Comparison of ENCODE assay signal across 29 cellular contexts in genomic region chr10:49768731-49769130, GRCh38. TPM values are rescaled to one million over a fixed set of nuclear protein-coding genes. Genes with fewer than 3 reads are reported as not detected.
"Had no signal": no experiment of that assay in that cellular context is flagged by ENCODE, and none has a peak within 500 bp of the region (broad histone marks: within the 10 kb centered on the region; RNA-seq: fewer than 3 reads in every experiment).

No MANE protein-coding gene starts in this region.

- H3K4me1 Mint-ChIP-seq: activated CD4-positive, alpha-beta T cell treated with anti-CD3 and anti-CD28 coated beads, Interleukin-2, amount 10 ng/mL, durations not matched to agents 7 days and 5 days; activated CD8-positive, alpha-beta memory T cell treated with anti-CD3 and anti-CD28 coated beads, Interleukin-2, amount 10 ng/mL, durations not matched to agents 7 days and 5 days; memory B cell; nephron; stimulated activated effector memory CD8-positive, alpha-beta T cell treated with anti-CD3 and anti-CD28 coated beads, Interleukin-12 subunit alpha, Interleukin-12 subunit beta, amount 100 ng/mL, for 72 hours; stimulated activated naive CD8-positive, alpha-beta T cell treated with anti-CD3 and anti-CD28 coated beads, Interleukin-15, amount 100 ng/mL, for 72 hours had no signal

- H3K4me2 ChIP-seq: hepatocyte had no signal

- H2AFZ ChIP-seq: hepatocyte had no signal

- H3K27ac Mint-ChIP-seq: activated CD4-positive, alpha-beta T cell treated with anti-CD3 and anti-CD28 coated beads, Interleukin-2, amount 10 ng/mL, durations not matched to agents 7 days and 5 days; activated CD8-positive, alpha-beta memory T cell treated with anti-CD3 and anti-CD28 coated beads, Interleukin-2, amount 10 ng/mL, durations not matched to agents 7 days and 5 days; activated CD8-positive, alpha-beta T cell treated with anti-CD3 and anti-CD28 coated beads for 36 hours; activated naive CD8-positive, alpha-beta T cell treated with anti-CD3 and anti-CD28 coated beads, Interleukin-2, amount 50 U/mL, for 24 hours; memory B cell; nephron; stimulated activated effector memory CD8-positive, alpha-beta T cell treated with anti-CD3 and anti-CD28 coated beads, Interleukin-12 subunit alpha, Interleukin-12 subunit beta, amount 100 ng/mL, for 72 hours; stimulated activated naive CD8-positive, alpha-beta T cell treated with anti-CD3 and anti-CD28 coated beads, Interleukin-15, amount 100 ng/mL, for 72 hours; T-helper 2 cell treated with Interferon-gamma antibody and Interleukin-4, amounts not matched to agents 5 μg/mL and 100 μg/mL, for 36 hours had no signal

- ATAC-seq: activated CD8-positive, alpha-beta memory T cell treated with anti-CD3 and anti-CD28 coated beads, Interleukin-2, amount 10 ng/mL, durations not matched to agents 7 days and 5 days; activated CD8-positive, alpha-beta T cell treated with anti-CD3 and anti-CD28 coated beads for 36 hours; activated naive CD8-positive, alpha-beta T cell treated with anti-CD3 and anti-CD28 coated beads, Interleukin-2, amount 50 U/mL, for 24 hours; body of pancreas; sciatic nerve; stimulated activated effector memory CD8-positive, alpha-beta T cell treated with anti-CD3 and anti-CD28 coated beads, Interleukin-12 subunit alpha, Interleukin-12 subunit beta, amount 100 ng/mL, for 72 hours; stimulated activated naive CD8-positive, alpha-beta T cell treated with anti-CD3 and anti-CD28 coated beads, Interleukin-15, amount 100 ng/mL, for 72 hours had no signal

- H3K4me1 ChIP-seq: body of pancreas, transverse colon had no signal

- H3K36me3 Mint-ChIP-seq: activated CD8-positive, alpha-beta memory T cell treated with anti-CD3 and anti-CD28 coated beads, Interleukin-2, amount 10 ng/mL, durations not matched to agents 7 days and 5 days; memory B cell; stimulated activated effector memory CD8-positive, alpha-beta T cell treated with anti-CD3 and anti-CD28 coated beads, Interleukin-12 subunit alpha, Interleukin-12 subunit beta, amount 100 ng/mL, for 72 hours had no signal

- H3K9me3 Mint-ChIP-seq: activated naive CD8-positive, alpha-beta T cell treated with anti-CD3 and anti-CD28 coated beads, Interleukin-2, amount 50 U/mL, for 24 hours; T-helper 2 cell treated with Interferon-gamma antibody and Interleukin-4, amounts not matched to agents 5 μg/mL and 100 μg/mL, for 36 hours had no signal

- DNase-seq: activated CD4-positive, alpha-beta T cell treated with anti-CD3 and anti-CD28 coated beads, Interleukin-2, amount 10 ng/mL, durations not matched to agents 7 days and 5 days; activated CD4-positive, CD25-positive, alpha-beta regulatory T cell treated with anti-CD3 and anti-CD28 coated beads, Interleukin-2, amount 50 U/mL, for 72 hours; activated CD8-positive, alpha-beta memory T cell treated with anti-CD3 and anti-CD28 coated beads, Interleukin-2, amount 10 ng/mL, durations not matched to agents 7 days and 5 days; activated CD8-positive, alpha-beta T cell treated with anti-CD3 and anti-CD28 coated beads for 36 hours; activated effector memory CD4-positive, alpha-beta T cell treated with anti-CD3 and anti-CD28 coated beads, Interleukin-2, amount 50 U/mL, for 16 hours; activated naive CD4-positive, alpha-beta T cell treated with anti-CD3 and anti-CD28 coated beads, Interleukin-2, amount 50 U/mL, for 16 hours; activated naive CD8-positive, alpha-beta T cell treated with anti-CD3 and anti-CD28 coated beads, Interleukin-2, amount 50 U/mL, for 24 hours; activated T-cell treated with anti-CD3 and anti-CD28 coated beads for 4 hours; body of pancreas; cortex of kidney; effector CD4-positive, alpha-beta T cell; erythroblast; foreskin fibroblast; nucleus accumbens; small intestine; stimulated activated CD4-positive, alpha-beta T cell treated with anti-CD3 and anti-CD28 coated beads, Interleukin-2, amount 100 ng/mL, for 24 hours; stimulated activated naive CD8-positive, alpha-beta T cell treated with anti-CD3 and anti-CD28 coated beads, Interleukin-15, amount 100 ng/mL, for 72 hours; transverse colon had no signal

- H3K9me3 ChIP-seq: body of pancreas, transverse colon had no signal

- H3K4me3 Mint-ChIP-seq: activated CD4-positive, alpha-beta T cell treated with anti-CD3 and anti-CD28 coated beads, Interleukin-2, amount 10 ng/mL, durations not matched to agents 7 days and 5 days; activated CD8-positive, alpha-beta memory T cell treated with anti-CD3 and anti-CD28 coated beads, Interleukin-2, amount 10 ng/mL, durations not matched to agents 7 days and 5 days; activated CD8-positive, alpha-beta T cell treated with anti-CD3 and anti-CD28 coated beads for 36 hours; activated naive CD8-positive, alpha-beta T cell treated with anti-CD3 and anti-CD28 coated beads, Interleukin-2, amount 50 U/mL, for 24 hours; memory B cell; nephron; stimulated activated effector memory CD8-positive, alpha-beta T cell treated with anti-CD3 and anti-CD28 coated beads, Interleukin-12 subunit alpha, Interleukin-12 subunit beta, amount 100 ng/mL, for 72 hours; stimulated activated naive CD8-positive, alpha-beta T cell treated with anti-CD3 and anti-CD28 coated beads, Interleukin-15, amount 100 ng/mL, for 72 hours; T-helper 2 cell treated with Interferon-gamma antibody and Interleukin-4, amounts not matched to agents 5 μg/mL and 100 μg/mL, for 36 hours had no signal

- FAIRE-seq: islet of Langerhans, small intestine, urothelium cell line had no signal

- H3K4me3 ChIP-seq: body of pancreas, cardiac muscle cell, hepatocyte, transverse colon had no signal

- H3K27ac ChIP-seq: body of pancreas, cardiac muscle cell, hepatocyte, transverse colon, VCaP had no signal

- H3K36me3 ChIP-seq: cardiac muscle cell, transverse colon had no signal

- H3K79me2 ChIP-seq: hepatocyte had no signal

RNA-seq across cellular contexts. Expression of gene OGDHL, which starts 6.6 kb away (rescaled TPM):
- total RNA-seq: activated CD4-positive, alpha-beta T cell treated with anti-CD3 and anti-CD28 coated beads, Interleukin-2, amount 10 ng/mL, durations not matched to agents 7 days and 5 days; mononuclear cell; sciatic nerve had no signal
